In the genomic region with DNA sequence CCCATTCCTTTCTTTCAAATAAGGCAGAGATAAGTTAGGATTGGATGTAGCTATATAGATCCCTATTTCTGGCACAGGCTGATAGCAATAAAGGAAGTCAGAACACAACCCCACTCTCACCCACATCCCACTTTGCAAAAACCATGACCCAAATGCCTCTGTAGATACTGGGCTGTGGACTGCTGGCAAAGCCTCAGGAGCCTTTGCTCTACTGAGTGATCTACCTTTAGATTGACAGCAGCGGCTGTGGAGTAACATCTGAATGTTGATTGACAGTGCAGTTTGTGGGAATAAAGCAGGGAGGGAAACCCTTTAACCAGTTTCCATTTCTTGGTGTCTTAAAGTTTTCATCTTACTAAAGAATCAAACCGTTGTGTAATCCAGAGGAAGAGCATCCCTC, we compare ENCODE assay signal across 27 cellular contexts. TPM values are rescaled to one million over a fixed set of nuclear protein-coding genes. Genes with fewer than 3 reads are reported as not detected.
A peak's percentile ranks its signal among the peaks of the same experiment; 100 is the strongest.
DNase-seq lines count a peak whose midpoint lies in the region; ATAC-seq, FAIRE-seq and TF ChIP-seq lines count a peak whose summit lies in the region.
"Had no signal": no experiment of that assay in that cellular context is flagged by ENCODE, and none has a peak within 500 bp of the region (broad histone marks: within the 10 kb centered on the region; RNA-seq: fewer than 3 reads in every experiment).

No MANE protein-coding gene starts in this region.

- H3K4me1 ChIP-seq in K562 (replicated peaks in 1 of 2; ENCODE audit: control insufficient read depth in 2 of 2, insufficient read depth in 2 of 2, low read length in 2 of 2): 0 out of 5 replicates have a peak, but pooled peaks cover 0 to 7% of the 10 kb centered on the region in 2 experiments
- peaks cover 0 to 45% (median 10%) of the 10 kb centered on the region in 4 donors for H3K4me1 ChIP-seq in tibial artery
- H3K4me1 ChIP-seq: Peyer's patch, SJSA1 had no signal

- no peak overlapping the region for H3K4me2 ChIP-seq in K562 (ENCODE audit: insufficient read depth, low read length)
- peak overlapping the region; percentile 63 for H3K4me2 ChIP-seq in neural cell (ENCODE audit: low read length)

- no peaks in the 10 kb centered on the region for H3K9me1 ChIP-seq in K562 (ENCODE audit: control insufficient read depth, insufficient read depth, low read length)

- H4K20me1 ChIP-seq in K562 (replicated peaks; ENCODE audit: control insufficient read depth, insufficient read depth, low read length) (no peaks in the 10 kb centered on the region), neural cell (ENCODE audit: insufficient read depth) (no peaks in the 10 kb centered on the region)

- H3K9me3 ChIP-seq in K562 (replicated peaks; ENCODE audit: control insufficient read depth, insufficient read depth, low read depth, low read length) (no peaks in the 10 kb centered on the region), neural cell (ENCODE audit: low read length) (no peaks in the 10 kb centered on the region), tibial artery (no peaks in the 10 kb centered on the region)
- H3K9me3 ChIP-seq: heart right ventricle, Peyer's patch, SJSA1 had no signal

- no peak for TF ChIP-seq EP300 in K562 (IDR thresholded peaks at IDR 0.05; ENCODE audit: low read length)
- peak; percentile 42 for TF ChIP-seq EP300 in neural cell (conservative IDR thresholded peaks at IDR 0.05; ENCODE audit: poor library complexity, severe bottlenecking)

- H3K9me2 ChIP-seq in neural cell (ENCODE audit: insufficient read depth, low read length): no peaks in the 10 kb centered on the region

- H3K4me3 ChIP-seq in K562: no peak overlapping the region
- peak overlapping the region; percentile 53 for H3K4me3 ChIP-seq in neural cell (ENCODE audit: low read length)
- H3K4me3 ChIP-seq in tibial artery: no peak overlapping the region
- H3K4me3 ChIP-seq: heart right ventricle, Peyer's patch, SJSA1 had no signal

- intact Hi-C loops in K562 (cut with micrococcal nuclease): no loop called here
- intact Hi-C loops in tibial artery (cut with DNase I; ENCODE audit: low total_unique reads): loop anchor here (5.0 kb wide), 1 partner anchor 236 kb away; no protein-coding TSS in a partner anchor

- TF ChIP-seq CTCF in K562 (IDR thresholded peaks at IDR 0.05 in 2 of 3, conservative IDR thresholded peaks at IDR 0.05 in 1 of 3; ENCODE audit: insufficient read depth in 2 of 3, low read depth in 1 of 3, low read length in 3 of 3) (no peak), neural cell (IDR thresholded peaks at IDR 0.05; ENCODE audit: poor library complexity, severe bottlenecking) (no peak), tibial artery (IDR thresholded peaks at IDR 0.05) (no peak)

- H3K79me2 ChIP-seq in K562 (ENCODE audit: control insufficient read depth, insufficient read depth, low read length): peaks cover 20% of the 10 kb centered on the region
- peaks cover 6% of the 10 kb centered on the region for H3K79me2 ChIP-seq in neural cell (replicated peaks; ENCODE audit: insufficient read depth, low read length)

- POLR2A ChIA-PET in K562 (lab: Yijun Ruan, JAX): no interaction called here

- H3K27ac ChIP-seq in K562 (ENCODE audit: extremely low read depth, low read depth, low read length): no peak overlapping the region
- H3K27ac ChIP-seq in neural cell (ENCODE audit: low read length): peak overlapping the region; percentile 96
- H3K27ac ChIP-seq in tibial artery: peak overlapping the region; percentile 58 to 65
- H3K27ac ChIP-seq: epithelial cell of prostate, Peyer's patch, SJSA1, VCaP had no signal

- CTCF ChIA-PET in K562 (lab: Yijun Ruan, JAX; ENCODE audit: low intra/inter-chr PET ratio): no interaction called here

- no peaks in the 10 kb centered on the region for H3K27me3 ChIP-seq in K562 (ENCODE audit: control insufficient read depth in 2 of 2, insufficient read depth in 2 of 2, low read length in 2 of 2)
- H3K27me3 ChIP-seq in neural cell (ENCODE audit: insufficient read depth, low read depth, low read length): no peaks in the 10 kb centered on the region
- H3K27me3 ChIP-seq in tibial artery: no peaks in the 10 kb centered on the region
- H3K27me3 ChIP-seq: heart right ventricle, Peyer's patch, SJSA1 had no signal

- TF ChIP-seq POLR2A in K562 (conservative IDR thresholded peaks at IDR 0.05): no peak

- TF ChIP-seq RAD21 in K562 (CRISPR knock-in tag; conservative IDR thresholded peaks at IDR 0.05 in 1 of 2, IDR thresholded peaks at IDR 0.05 in 1 of 2) (no peak), neural cell (conservative IDR thresholded peaks at IDR 0.05) (no peak)

- 40% methylated on average over 2 of the region's 2 CpGs for WGBS in K562 (ENCODE audit: insufficient coverage, low coverage, missing lambda C conversion rate)

- H3K9ac ChIP-seq in K562 (ENCODE audit: insufficient read depth in 1 of 2, low read depth in 2 of 2, low read length in 2 of 2) (no peak overlapping the region), neural cell (ENCODE audit: low read length) (peak overlapping the region; percentile 69)

- H2AFZ ChIP-seq in K562 (ENCODE audit: low read depth, low read length) (no peak overlapping the region), neural cell (ENCODE audit: low read depth, low read length) (peak overlapping the region; percentile 62)

- in situ Hi-C loops in K562 (cut with MboI): loop anchor here (10.0 kb wide), 1 partner anchor 213 kb away; no protein-coding TSS in a partner anchor

- H3K36me3 ChIP-seq in K562 (ENCODE audit: control insufficient read depth, insufficient read depth, low read length) (no peaks in the 10 kb centered on the region), neural cell (ENCODE audit: insufficient read depth, low read length) (no peaks in the 10 kb centered on the region), tibial artery (no peaks in the 10 kb centered on the region)
- H3K36me3 ChIP-seq: Peyer's patch, SJSA1 had no signal

- no TSS peak for BruUV-seq in K562 (replicated peaks; lab: Mats Ljungman, UMichigan)

- ATAC-seq in K562 (0 out of 3 replicates have a peak, but pooled peaks have one; percentile 17), GM19351 (IDR thresholded peaks at IDR 0.05; ENCODE audit: unreplicated experiment) (no peak)
- ATAC-seq: activated T-cell treated with anti-CD3 and anti-CD28 coated beads, Interleukin-2, amount 50 U/mL, for 72 hours; stimulated activated naive CD8-positive, alpha-beta T cell treated with anti-CD3 and anti-CD28 coated beads, Interleukin-15, Interleukin-2, amounts not matched to agents 100 U/mL and 50 U/mL, for 24 hours had no signal

- peak; percentile 11 for DNase-seq in NCI-H82 (lab: John Stamatoyannopoulos, UW)
- no peak for DNase-seq in NCI-H82 treated with DMSO at 0.1 percent for 48 hours (lab: John Stamatoyannopoulos, UW; ENCODE audit: unreplicated experiment)
- no peak for DNase-seq in K562 (ENCODE audit: extremely low read depth in 1 of 4, low spot score in 3 of 4)
- no peak for DNase-seq in tibial artery
- no peak for DNase-seq in stimulated activated CD4-positive, alpha-beta T cell treated with anti-CD3 and anti-CD28 coated beads, Interleukin-15, amount 100 ng/mL, for 24 hours
- no peak for DNase-seq in NCI-H2171 (lab: John Stamatoyannopoulos, UW)
- DNase-seq: 8988T; activated CD4-positive, alpha-beta T cell treated with anti-CD3 and anti-CD28 coated beads, Interleukin-2, amount 10 ng/mL, durations not matched to agents 7 days and 5 days; activated naive CD4-positive, alpha-beta T cell treated with anti-CD3 and anti-CD28 coated beads for 36 hours; activated T-cell treated with anti-CD3 and anti-CD28 coated beads, Interleukin-2, amount 50 U/mL, for 72 hours; CD4-positive, CD25-positive, alpha-beta regulatory T cell; EL; heart right ventricle; KBM-7; MV-4-11; NCI-H2171 treated with DMSO at 0.1 percent for 48 hours; NCI-H524 treated with DMSO at 0.1 percent for 48 hours; Peyer's patch; retina; stimulated activated naive CD8-positive, alpha-beta T cell treated with anti-CD3 and anti-CD28 coated beads, Interleukin-15, Interleukin-2, amounts not matched to agents 100 U/mL and 50 U/mL, for 24 hours; T-helper 1 cell had no signal

- peaks cover 6% of the 10 kb centered on the region for H3F3A ChIP-seq in neural cell (ENCODE audit: insufficient read depth, low read length, poor library complexity, severe bottlenecking)

- no peak for FAIRE-seq in K562 (lab: Jason Lieb, UNC)
- FAIRE-seq: GM19239 had no signal

RNA-seq across cellular contexts. Expression of a gene that starts 6.7 kb away (rescaled TPM):
- total RNA-seq in K562 (2011; cell fraction: chromatin; rRNA removed; ENCODE audit: low replicate concordance): 14.6 and 50.2 TPM in 2 replicates
- 9.2 and 12.1 TPM in 2 replicates for total RNA-seq in K562 (2011; cell fraction: nucleolus; rRNA removed)
- total RNA-seq in K562 (2011; cell fraction: nucleoplasm; rRNA removed): 30.1 and 51.8 TPM in 2 replicates
- 16.3 and 17.1 TPM in 2 replicates for total RNA-seq in K562 (2014; rRNA removed)
- 31.2 and 37.1 TPM in 2 replicates for total RNA-seq in K562 (2014; rRNA removed; fragmentation: Illumina TruSeq; extraction: Trizol)
- 27.0 and 29.2 TPM in 2 replicates for total RNA-seq in K562 (2015; rRNA removed; fragmentation: Illumina TruSeq; extraction: Trizol)
- 27.4 and 29.5 TPM in 2 replicates for total RNA-seq in K562 (2021)
- 14.0 and 15.0 TPM in 2 replicates for polyA plus RNA-seq in K562 (2011; rRNA removed)
- 2.8 and 6.8 TPM in 2 replicates for polyA plus RNA-seq in K562 (2011; cell fraction: cytosol; rRNA removed)
- polyA plus RNA-seq in K562 (2011; cell fraction: nucleus; rRNA removed): 6.6 and 11.8 TPM in 2 replicates
- polyA plus RNA-seq in K562 (2012): 23.0 and 34.7 TPM in 2 replicates
- 20.6 and 21.3 TPM in 2 replicates for polyA plus RNA-seq in K562 (2014; fragmentation: Illumina TruSeq; extraction: Trizol)
- 1 to 10 TPM; 6.5 to 9.0 TPM for polyA plus RNA-seq in K562 (2014; fragmentation: Nextera tagmentation; extraction: Ambion mirVana)
- polyA plus RNA-seq in K562 (2014; rRNA removed): 16.3 and 16.7 TPM in 2 replicates
- 30.7 and 39.1 TPM in 2 replicates for polyA minus RNA-seq in K562 (2011; rRNA and poly(A)+ RNA removed)
- 7.9 and 8.2 TPM in 2 replicates for polyA minus RNA-seq in K562 (2011; cell fraction: cytosol; rRNA and poly(A)+ RNA removed)
- polyA minus RNA-seq in K562 (2011; cell fraction: nucleus; rRNA and poly(A)+ RNA removed): 6.6 and 12.9 TPM in 2 replicates
- 103 and 110 TPM in 2 replicates for polyA plus RNA-seq in neural cell
- 177 and 183 TPM in 2 replicates for polyA minus RNA-seq in neural cell

RNA-seq across cellular contexts. Expression of a gene that starts 47.7 kb away (rescaled TPM):
- total RNA-seq in K562 (2011; cell fraction: chromatin; rRNA removed; ENCODE audit: low replicate concordance): 16.2 and 38.9 TPM in 2 replicates
- 35.9 and 40.2 TPM in 2 replicates for total RNA-seq in K562 (2011; cell fraction: nucleolus; rRNA removed)
- 46.6 and 74.0 TPM in 2 replicates for total RNA-seq in K562 (2011; cell fraction: nucleoplasm; rRNA removed)
- total RNA-seq in K562 (2014; rRNA removed) (182 and 234 TPM in 2 replicates), K562 (2014; rRNA removed; fragmentation: Illumina TruSeq; extraction: Trizol) (546 and 593 TPM in 2 replicates), K562 (2015; rRNA removed; fragmentation: Illumina TruSeq; extraction: Trizol) (529 and 585 TPM in 2 replicates), K562 (2021) (548 and 636 TPM in 2 replicates)
- polyA plus RNA-seq in K562 (2011; rRNA removed) (833 and 852 TPM in 2 replicates), K562 (2014; fragmentation: Illumina TruSeq; extraction: Trizol) (472 and 685 TPM in 2 replicates), K562 (2014; fragmentation: Nextera tagmentation; extraction: Ambion mirVana) (1,000 to 10,000 TPM; 1,858 to 2,216 TPM), K562 (2014; rRNA removed) (402 and 501 TPM in 2 replicates), neural cell (1,352 and 2,909 TPM in 2 replicates)
- 229 and 319 TPM in 2 replicates for polyA plus RNA-seq in K562 (2011; cell fraction: cytosol; rRNA removed)
- 197 and 351 TPM in 2 replicates for polyA plus RNA-seq in K562 (2011; cell fraction: nucleus; rRNA removed)
- 641 and 749 TPM in 2 replicates for polyA plus RNA-seq in K562 (2012)
- polyA minus RNA-seq in K562 (2011; rRNA and poly(A)+ RNA removed): 40.4 and 45.6 TPM in 2 replicates
- 38.7 and 61.6 TPM in 2 replicates for polyA minus RNA-seq in K562 (2011; cell fraction: cytosol; rRNA and poly(A)+ RNA removed)
- 12.9 and 28.1 TPM in 2 replicates for polyA minus RNA-seq in K562 (2011; cell fraction: nucleus; rRNA and poly(A)+ RNA removed)
- 106 and 159 TPM in 2 replicates for polyA minus RNA-seq in neural cell
